18 cellular contexts compared by ENCODE assay signal in the genomic region with DNA sequence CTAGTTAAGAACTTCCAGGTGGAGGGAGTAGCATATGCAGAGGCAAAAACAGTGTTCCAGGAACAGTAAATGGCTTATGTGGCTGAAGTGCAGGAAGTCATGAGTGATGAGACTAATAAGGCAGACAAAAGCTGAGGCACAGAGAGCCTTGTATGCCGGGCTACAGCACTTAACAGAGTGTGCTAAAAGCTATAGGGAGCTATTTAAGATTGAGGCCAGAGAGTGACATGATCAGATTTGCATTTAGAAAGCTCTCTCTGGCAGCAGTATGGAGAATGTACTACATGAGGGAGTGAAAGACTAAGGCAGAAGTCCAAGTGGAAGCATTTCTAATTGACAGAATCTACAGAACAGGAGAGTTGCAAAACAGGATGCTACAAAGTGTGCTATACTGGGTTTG. TPM values are rescaled to one million over a fixed set of nuclear protein-coding genes. Genes with fewer than 3 reads are reported as not detected.
DNase-seq lines count a peak whose midpoint lies in the region; ATAC-seq and TF ChIP-seq lines count a peak whose summit lies in the region.
"Had no signal": no experiment of that assay in that cellular context is flagged by ENCODE, and none has a peak within 500 bp of the region (broad histone marks: within the 10 kb centered on the region; RNA-seq: fewer than 3 reads in every experiment).

No MANE protein-coding gene starts in this region.

- H3K4me1 Mint-ChIP-seq in brain: peaks cover 45% of the 10 kb centered on the region
- peaks cover 22 to 76% (median 67%) of the 10 kb centered on the region in 4 donors for H3K4me1 Mint-ChIP-seq in naive thymus-derived CD8-positive, alpha-beta T cell

- H3K9me2 ChIP-seq in hepatocyte (replicated peaks; ENCODE audit: insufficient read depth): no peaks in the 10 kb centered on the region

- peaks cover 47% of the 10 kb centered on the region for H3K36me3 Mint-ChIP-seq in brain
- H3K36me3 Mint-ChIP-seq in naive thymus-derived CD8-positive, alpha-beta T cell: peaks cover 0 to 27% (median 5%) of the 10 kb centered on the region in 3 donors

- POLR2A ChIA-PET in naive thymus-derived CD8-positive, alpha-beta T cell (lab: Charles Lee): interaction anchor here (0.6 to 2.1 kb wide), 5 partner anchors 10 to 39 kb away, joined by 3 to 10 read pairs (median 4); a partner anchor contains a TSS

- TF ChIP-seq CTCF in brain (conservative IDR thresholded peaks at IDR 0.05) (no peak), hepatocyte (IDR thresholded peaks at IDR 0.05; ENCODE audit: poor library complexity) (no peak)

- H3K4me2 ChIP-seq in hepatocyte: no peak overlapping the region
- H3K4me2 ChIP-seq: smooth muscle cell had no signal

- H3K4me3 Mint-ChIP-seq in brain: no peak overlapping the region
- H3K4me3 Mint-ChIP-seq in naive thymus-derived CD8-positive, alpha-beta T cell: peak overlapping the region in 9 of 10 donors; percentile 3 to 60 (median 45)
- H3K4me3 Mint-ChIP-seq: activated CD4-positive, alpha-beta memory T cell treated with anti-CD3 and anti-CD28 coated beads for 36 hours; activated T-helper 1 cell treated with anti-CD3 and anti-CD28 coated beads, Interleukin-12 subunit alpha, Interleukin-12 subunit beta, Interleukin-2, Interleukin-4 antibody, amounts not matched to agents 30 ng/mL and 10 ng/mL and 1 ng/mL, durations not matched to agents 14 hours and 24 hours and 36 hours; stimulated activated memory B cell treated with anti-CD40 and anti-IgM and Interleukin-4, amounts not matched to agents 10 μg/mL and 1 μg/mL and 100 μg/mL, for 72 hours had no signal

- DNase-seq in NCI-H82 (lab: John Stamatoyannopoulos, UW) (peak; percentile 37), NCI-H82 treated with DMSO at 0.1 percent for 48 hours (lab: John Stamatoyannopoulos, UW; ENCODE audit: unreplicated experiment) (no peak), hepatocyte (ENCODE audit: low spot score) (no peak), amygdala (lab: John Stamatoyannopoulos, UW) (no peak), mucosa of gallbladder (ENCODE audit: low spot score) (no peak)
- no peak for DNase-seq in naive thymus-derived CD8-positive, alpha-beta T cell
- DNase-seq: activated CD4-positive, alpha-beta memory T cell treated with anti-CD3 and anti-CD28 coated beads for 36 hours; anterior cingulate cortex; H7; heart right ventricle; mucosa of descending colon; SHP77 had no signal

- H3K4me3 ChIP-seq in HUES48 (ENCODE audit: low read depth, low read length) (no peak overlapping the region), hepatocyte (no peak overlapping the region)
- H3K4me3 ChIP-seq: heart right ventricle, mucosa of descending colon, smooth muscle cell had no signal

- H3K4me1 ChIP-seq in HUES48 (ENCODE audit: control insufficient read depth, insufficient read depth, low read length) (no peaks in the 10 kb centered on the region), hepatocyte (ENCODE audit: insufficient read depth) (no peaks in the 10 kb centered on the region)

- H3K27ac Mint-ChIP-seq in brain: peak overlapping the region; percentile 11 to 74 (median 45)
- peak overlapping the region; percentile 36 to 87 (median 76) for H3K27ac Mint-ChIP-seq in naive thymus-derived CD8-positive, alpha-beta T cell
- H3K27ac Mint-ChIP-seq: activated CD4-positive, alpha-beta memory T cell treated with anti-CD3 and anti-CD28 coated beads for 36 hours; activated T-helper 1 cell treated with anti-CD3 and anti-CD28 coated beads, Interleukin-12 subunit alpha, Interleukin-12 subunit beta, Interleukin-2, Interleukin-4 antibody, amounts not matched to agents 30 ng/mL and 10 ng/mL and 1 ng/mL, durations not matched to agents 14 hours and 24 hours and 36 hours; stimulated activated memory B cell treated with anti-CD40 and anti-IgM and Interleukin-4, amounts not matched to agents 10 μg/mL and 1 μg/mL and 100 μg/mL, for 72 hours had no signal

- H4K20me1 ChIP-seq in hepatocyte (ENCODE audit: insufficient read depth, poor library complexity, severe bottlenecking): peaks cover 48% of the 10 kb centered on the region

- H3K36me3 ChIP-seq in HUES48 (ENCODE audit: control insufficient read depth, insufficient read depth, low read length): no peaks in the 10 kb centered on the region
- no peaks in the 10 kb centered on the region for H3K36me3 ChIP-seq in hepatocyte (replicated peaks; ENCODE audit: insufficient read depth, low read depth)

- H3K9me3 ChIP-seq in HUES48 (ENCODE audit: control insufficient read depth, insufficient read depth, low read length) (no peaks in the 10 kb centered on the region), hepatocyte (ENCODE audit: low read depth) (no peaks in the 10 kb centered on the region)
- H3K9me3 ChIP-seq: heart right ventricle, mucosa of descending colon had no signal

- H3K79me2 ChIP-seq in hepatocyte: peaks cover 93% of the 10 kb centered on the region

- H2AFZ ChIP-seq in hepatocyte: no peak overlapping the region

- H3K27ac ChIP-seq in HUES48 (ENCODE audit: low read depth, low read length) (no peak overlapping the region), hepatocyte (no peak overlapping the region)

- no peaks in the 10 kb centered on the region for H3K9me3 Mint-ChIP-seq in brain
- H3K9me3 Mint-ChIP-seq in naive thymus-derived CD8-positive, alpha-beta T cell: no peaks in the 10 kb centered on the region
- H3K9me3 Mint-ChIP-seq: activated CD4-positive, alpha-beta memory T cell treated with anti-CD3 and anti-CD28 coated beads for 36 hours; activated T-helper 1 cell treated with anti-CD3 and anti-CD28 coated beads, Interleukin-12 subunit alpha, Interleukin-12 subunit beta, Interleukin-2, Interleukin-4 antibody, amounts not matched to agents 30 ng/mL and 10 ng/mL and 1 ng/mL, durations not matched to agents 14 hours and 24 hours and 36 hours; stimulated activated memory B cell treated with anti-CD40 and anti-IgM and Interleukin-4, amounts not matched to agents 10 μg/mL and 1 μg/mL and 100 μg/mL, for 72 hours had no signal

- 58% methylated on average over 1 of the region's 1 CpG for WGBS in hepatocyte (ENCODE audit: low lambda C conversion rate, missing lambda C conversion rate)

- 0 out of 2 replicates have a peak overlapping the region, but pooled peaks have one; percentile 40 for H3K9ac ChIP-seq in HUES48 (ENCODE audit: low read depth, low read length)

- no peaks in the 10 kb centered on the region for H3K27me3 Mint-ChIP-seq in brain
- no peaks in the 10 kb centered on the region for H3K27me3 Mint-ChIP-seq in naive thymus-derived CD8-positive, alpha-beta T cell
- H3K27me3 Mint-ChIP-seq: activated CD4-positive, alpha-beta memory T cell treated with anti-CD3 and anti-CD28 coated beads for 36 hours; stimulated activated memory B cell treated with anti-CD40 and anti-IgM and Interleukin-4, amounts not matched to agents 10 μg/mL and 1 μg/mL and 100 μg/mL, for 72 hours had no signal

- peak in 1 of 2 donors; percentile 48 for ATAC-seq in naive thymus-derived CD8-positive, alpha-beta T cell
- ATAC-seq: HepG2; mucosa of descending colon; stimulated activated memory B cell treated with anti-CD40 and anti-IgM and Interleukin-4, amounts not matched to agents 10 μg/mL and 1 μg/mL and 100 μg/mL, for 72 hours had no signal

- H3K27me3 ChIP-seq in HUES48 (ENCODE audit: control insufficient read depth, insufficient read depth, low read length): no peaks in the 10 kb centered on the region
- no peaks in the 10 kb centered on the region for H3K27me3 ChIP-seq in hepatocyte
- H3K27me3 ChIP-seq: heart right ventricle had no signal

RNA-seq across cellular contexts. Expression of a gene that starts 38.6 kb away (rescaled TPM):
- 98.5 TPM for polyA plus RNA-seq in brain (ENCODE audit: insufficient read depth, low read depth, low replicate concordance)
- total RNA-seq in naive thymus-derived CD8-positive, alpha-beta T cell: 100 to 1,000 TPM; 183 to 185 TPM
- polyA plus RNA-seq in naive thymus-derived CD8-positive, alpha-beta T cell: 10 to 100 TPM; 54.8 to 68.9 (median 68.5) TPM
- 25.2 and 28.5 TPM in 2 replicates for total RNA-seq in hepatocyte
- 45.6 and 61.1 TPM in 2 replicates for polyA plus RNA-seq in hepatocyte
- total RNA-seq in mucosa of gallbladder: 124 TPM

RNA-seq across cellular contexts. Expression of a gene that starts 58.9 kb away (rescaled TPM):
- polyA plus RNA-seq in brain (ENCODE audit: insufficient read depth, low read depth, low replicate concordance): 2.7 TPM
- total RNA-seq in naive thymus-derived CD8-positive, alpha-beta T cell: not detected
- under 1 TPM in 2 of 3 donors, not detected in 1; 0.10 to 0.28 TPM for polyA plus RNA-seq in naive thymus-derived CD8-positive, alpha-beta T cell
- 0.32 and 0.47 TPM in 2 replicates for total RNA-seq in hepatocyte
- 1.5 and 2.2 TPM in 2 replicates for polyA plus RNA-seq in hepatocyte
- total RNA-seq in mucosa of gallbladder: 0.09 TPM

Comparison
In these comparisons a context has a peak if more than half of its experiments do, and no peak if none do; other contexts are left out.
1. H3K4me3 Mint-ChIP-seq: peak in naive thymus-derived CD8-positive, alpha-beta T cell (9 of 10); none in brain (0 of 5).